ENCODE assay signal across 14 cellular contexts in genomic region chr9:14272924-14273528, GRCh38. TPM values are rescaled to one million over a fixed set of nuclear protein-coding genes. Genes with fewer than 3 reads are reported as not detected.
DNase-seq lines count a peak whose midpoint lies in the region; ATAC-seq, FAIRE-seq and TF ChIP-seq lines count a peak whose summit lies in the region.
"Had no signal": no experiment of that assay in that cellular context is flagged by ENCODE, and none has a peak within 500 bp of the region (broad histone marks: within the 10 kb centered on the region; RNA-seq: fewer than 3 reads in every experiment).

No MANE protein-coding gene starts in this region.

- H3K4me1 ChIP-seq in ascending aorta (peaks cover 13 to 44% of the 10 kb centered on the region in 2 donors), kidney (ENCODE audit: control insufficient read depth in 1 of 2, insufficient read depth in 1 of 2, low read depth in 1 of 2, low read length in 2 of 2) (peaks cover 21 to 42% of the 10 kb centered on the region in 2 donors)

- TF ChIP-seq CTCF in ascending aorta (IDR thresholded peaks at IDR 0.05) (no peak), kidney (IDR thresholded peaks at IDR 0.05; ENCODE audit: borderline replicate concordance, extremely low read depth, insufficient read depth) (no peak)

- ATAC-seq in GM18511 (IDR thresholded peaks at IDR 0.05; ENCODE audit: unreplicated experiment) (peak; percentile 25), HG02852 (IDR thresholded peaks at IDR 0.05; ENCODE audit: unreplicated experiment) (no peak), HG03442 (IDR thresholded peaks at IDR 0.05; ENCODE audit: unreplicated experiment) (no peak)
- ATAC-seq: stimulated activated memory B cell treated with anti-CD40 and anti-IgM and Interleukin-4, amounts not matched to agents 10 μg/mL and 1 μg/mL and 100 μg/mL, for 72 hours had no signal

- no peaks in the 10 kb centered on the region for H3K9me3 ChIP-seq in ascending aorta
- H3K9me3 ChIP-seq in kidney (ENCODE audit: control insufficient read depth in 1 of 2, low read length in 2 of 2): no peaks in the 10 kb centered on the region

- DNase-seq in ascending aorta (ENCODE audit: low spot score in 2 of 2) (no peak), kidney (no peak), renal cortical epithelial cell (ENCODE audit: low read depth) (peak; percentile 51), activated gamma-delta T cell (lab: John Stamatoyannopoulos, UW) (no peak), KG1 (lab: John Stamatoyannopoulos, UW) (no peak)
- DNase-seq: aorta, NCI-H1417, NCI-H526, SIG-M5 had no signal

- no peaks in the 10 kb centered on the region for H3K27me3 ChIP-seq in ascending aorta

- no peak for FAIRE-seq in kidney (lab: Jason Lieb, UNC)

- H3K4me3 ChIP-seq in ascending aorta (peak overlapping the region; percentile 1 to 16), kidney (ENCODE audit: low read length in 2 of 2) (peak overlapping the region; percentile 3 to 49)

- intact Hi-C loops in ascending aorta (cut with DNase I) (no loop called here), kidney (cut with DNase I) (no loop called here)

- H3K27ac ChIP-seq in ascending aorta: no peak overlapping the region
- peak overlapping the region in 1 of 2 donors; percentile 23 for H3K27ac ChIP-seq in kidney (ENCODE audit: low read depth in 2 of 2, low read length in 2 of 2)

- no peaks in the 10 kb centered on the region for H3K36me3 ChIP-seq in ascending aorta
- H3K36me3 ChIP-seq in kidney (ENCODE audit: control insufficient read depth in 1 of 2, insufficient read depth in 2 of 2, low read length in 2 of 2): no peaks in the 10 kb centered on the region

- peak overlapping the region in 1 of 2 donors; percentile 57 for H3K9ac ChIP-seq in kidney (ENCODE audit: low read length in 2 of 2)

RNA-seq across cellular contexts. Expression of gene NFIB, which starts 40.9 kb away (rescaled TPM):
- 99.9 TPM for total RNA-seq in ascending aorta
- 112 TPM for total RNA-seq in kidney
- polyA plus RNA-seq in kidney (ENCODE audit: insufficient read depth, low read depth, low replicate concordance): 15.6 TPM
- 13.7 and 38.5 TPM in 2 replicates for total RNA-seq in renal cortical epithelial cell
- polyA plus RNA-seq: CD14-positive monocyte had no signal
